8 cellular contexts compared by ENCODE assay signal in the genomic region with DNA sequence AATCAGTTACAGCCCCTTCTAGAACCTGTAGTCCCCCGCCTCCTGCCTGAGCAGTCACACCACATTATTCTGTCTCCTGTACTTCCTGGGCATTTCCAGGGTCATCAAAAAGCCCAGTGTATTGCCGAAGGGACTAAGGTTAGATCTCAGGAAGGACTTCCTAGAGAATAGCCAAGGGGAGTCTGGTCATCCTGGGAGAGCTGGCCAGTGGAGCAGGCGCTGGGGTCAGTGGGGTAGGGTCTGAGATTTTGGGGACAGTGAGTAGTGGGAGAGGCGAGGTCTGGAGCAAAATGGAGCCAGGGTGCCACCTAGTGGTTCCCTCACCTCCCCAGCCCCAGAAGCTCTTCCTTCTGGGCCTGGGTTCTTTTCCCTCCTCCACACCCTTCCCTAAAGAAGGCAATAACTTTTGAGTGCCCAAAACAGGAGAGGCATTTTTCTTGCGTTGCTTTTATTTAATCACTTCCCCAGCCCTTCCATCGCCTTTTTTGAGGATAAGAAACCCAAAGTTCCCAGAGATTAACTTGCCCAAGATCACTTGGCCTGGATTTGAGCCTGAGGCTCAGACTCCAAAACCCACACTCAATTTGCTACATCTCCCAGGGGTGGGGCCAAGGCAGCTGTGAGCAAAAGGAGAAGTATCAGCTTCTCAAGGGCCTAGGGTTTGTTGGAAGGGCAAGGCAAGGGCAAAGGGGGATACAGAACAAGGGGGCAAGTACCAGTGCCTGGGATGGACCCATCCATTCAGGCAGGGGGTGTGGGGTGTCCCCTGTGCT. TPM values are rescaled to one million over a fixed set of nuclear protein-coding genes. Genes with fewer than 3 reads are reported as not detected.
A peak's percentile ranks its signal among the peaks of the same experiment; 100 is the strongest.
DNase-seq lines count a peak whose midpoint lies in the region; ATAC-seq and TF ChIP-seq lines count a peak whose summit lies in the region.

No MANE protein-coding gene starts in this region.

- H3K4me3 Mint-ChIP-seq in WTC11: no peak overlapping the region
- peak overlapping the region; percentile 70 for H3K4me3 Mint-ChIP-seq in natural killer cell treated with Interleukin-12 subunit alpha and Interleukin-12 subunit beta and Interleukin-15 and Interleukin-18, amount 100 ng/mL, for 72 hours

- POLR2A ChIA-PET in WTC11 (lab: Charles Lee): interaction anchor here (0.5 to 1.3 kb wide), 4 partner anchors 12 to 333 kb away, joined by 3 to 7 read pairs (median 4); a partner anchor contains a TSS

- peak overlapping the region; percentile 82 for H3K27ac Mint-ChIP-seq in WTC11
- H3K27ac Mint-ChIP-seq in natural killer cell treated with Interleukin-12 subunit alpha and Interleukin-12 subunit beta and Interleukin-15 and Interleukin-18, amount 100 ng/mL, for 72 hours: peak overlapping the region; percentile 82 to 88

- H3K9me3 Mint-ChIP-seq in WTC11: no peaks in the 10 kb centered on the region
- no peaks in the 10 kb centered on the region for H3K9me3 Mint-ChIP-seq in natural killer cell treated with Interleukin-12 subunit alpha and Interleukin-12 subunit beta and Interleukin-15 and Interleukin-18, amount 100 ng/mL, for 72 hours

- CTCF ChIA-PET in WTC11 (lab: Charles Lee): interaction anchor here (0.5 to 2.1 kb wide), 45 partner anchors 11 to 397 kb away, joined by 3 to 14 read pairs (median 4); a partner anchor contains a TSS

- peak; percentile 54 for DNase-seq in activated CD4-positive, CD25-positive, alpha-beta regulatory T cell treated with anti-CD3 and anti-CD28 coated beads, Interleukin-2, amount 50 U/mL, for 72 hours
- no peak for DNase-seq in activated CD4-positive, CD25-positive, alpha-beta regulatory T cell (lab: John Stamatoyannopoulos, UW)
- DNase-seq in NCI-H1092 (lab: John Stamatoyannopoulos, UW) (peak; percentile 16), WTC11 (ENCODE audit: low spot score) (peak; percentile 68), epithelial cell of esophagus (ENCODE audit: low read depth) (peak; percentile 47)
- no peak for DNase-seq in natural killer cell treated with Interleukin-12 subunit alpha and Interleukin-12 subunit beta and Interleukin-15 and Interleukin-18, amount 100 ng/mL, for 72 hours (ENCODE audit: low spot score)

- H3K4me1 Mint-ChIP-seq in WTC11: peaks cover 24% of the 10 kb centered on the region
- peaks cover 28 to 41% of the 10 kb centered on the region in 2 donors for H3K4me1 Mint-ChIP-seq in natural killer cell treated with Interleukin-12 subunit alpha and Interleukin-12 subunit beta and Interleukin-15 and Interleukin-18, amount 100 ng/mL, for 72 hours (ENCODE audit: low read depth in 2 of 2)

- no peaks in the 10 kb centered on the region for H3K36me3 Mint-ChIP-seq in WTC11
- no peaks in the 10 kb centered on the region for H3K36me3 Mint-ChIP-seq in natural killer cell treated with Interleukin-12 subunit alpha and Interleukin-12 subunit beta and Interleukin-15 and Interleukin-18, amount 100 ng/mL, for 72 hours

- no peaks in the 10 kb centered on the region for H3K27me3 Mint-ChIP-seq in WTC11 (ENCODE audit: low read depth)
- H3K27me3 Mint-ChIP-seq in natural killer cell treated with Interleukin-12 subunit alpha and Interleukin-12 subunit beta and Interleukin-15 and Interleukin-18, amount 100 ng/mL, for 72 hours: no peaks in the 10 kb centered on the region

- TF ChIP-seq CTCF in WTC11 (IDR thresholded peaks at IDR 0.05) (peak; percentile 45), epithelial cell of esophagus (IDR thresholded peaks at IDR 0.05; ENCODE audit: insufficient read depth, low read depth, low read length, missing control alignments) (peak; percentile 88)

- no peak overlapping the region for H3K4me3 ChIP-seq in epithelial cell of esophagus (ENCODE audit: low read length)

- ATAC-seq in WTC11 (peak; percentile 81), HG03460 (IDR thresholded peaks at IDR 0.05; ENCODE audit: unreplicated experiment) (no peak), GM18870 (IDR thresholded peaks at IDR 0.05; ENCODE audit: unreplicated experiment) (no peak)
- ATAC-seq in natural killer cell treated with Interleukin-12 subunit alpha and Interleukin-12 subunit beta and Interleukin-15 and Interleukin-18, amount 100 ng/mL, for 72 hours: peak in 1 of 2 donors; percentile 58

TF ChIP-seq in WTC11, 78 proteins besides CTCF, POLR2A, EP300 and RAD21:
- TF ChIP-seq SMAD4 (CRISPR knock-in tag; IDR thresholded peaks at IDR 0.05) (no peak), JAZF1 (CRISPR knock-in tag; IDR thresholded peaks at IDR 0.05) (no peak)
- TF ChIP-seq, protein P1, sequence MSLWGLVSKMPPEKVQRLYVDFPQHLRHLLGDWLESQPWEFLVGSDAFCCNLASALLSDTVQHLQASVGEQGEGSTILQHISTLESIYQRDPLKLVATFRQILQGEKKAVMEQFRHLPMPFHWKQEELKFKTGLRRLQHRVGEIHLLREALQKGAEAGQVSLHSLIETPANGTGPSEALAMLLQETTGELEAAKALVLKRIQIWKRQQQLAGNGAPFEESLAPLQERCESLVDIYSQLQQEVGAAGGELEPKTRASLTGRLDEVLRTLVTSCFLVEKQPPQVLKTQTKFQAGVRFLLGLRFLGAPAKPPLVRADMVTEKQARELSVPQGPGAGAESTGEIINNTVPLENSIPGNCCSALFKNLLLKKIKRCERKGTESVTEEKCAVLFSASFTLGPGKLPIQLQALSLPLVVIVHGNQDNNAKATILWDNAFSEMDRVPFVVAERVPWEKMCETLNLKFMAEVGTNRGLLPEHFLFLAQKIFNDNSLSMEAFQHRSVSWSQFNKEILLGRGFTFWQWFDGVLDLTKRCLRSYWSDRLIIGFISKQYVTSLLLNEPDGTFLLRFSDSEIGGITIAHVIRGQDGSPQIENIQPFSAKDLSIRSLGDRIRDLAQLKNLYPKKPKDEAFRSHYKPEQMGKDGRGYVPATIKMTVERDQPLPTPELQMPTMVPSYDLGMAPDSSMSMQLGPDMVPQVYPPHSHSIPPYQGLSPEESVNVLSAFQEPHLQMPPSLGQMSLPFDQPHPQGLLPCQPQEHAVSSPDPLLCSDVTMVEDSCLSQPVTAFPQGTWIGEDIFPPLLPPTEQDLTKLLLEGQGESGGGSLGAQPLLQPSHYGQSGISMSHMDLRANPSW (CRISPR knock-in tag; conservative IDR thresholded peaks at IDR 0.05; ENCODE audit: low read depth): no peak
- TF ChIP-seq, protein P2, sequence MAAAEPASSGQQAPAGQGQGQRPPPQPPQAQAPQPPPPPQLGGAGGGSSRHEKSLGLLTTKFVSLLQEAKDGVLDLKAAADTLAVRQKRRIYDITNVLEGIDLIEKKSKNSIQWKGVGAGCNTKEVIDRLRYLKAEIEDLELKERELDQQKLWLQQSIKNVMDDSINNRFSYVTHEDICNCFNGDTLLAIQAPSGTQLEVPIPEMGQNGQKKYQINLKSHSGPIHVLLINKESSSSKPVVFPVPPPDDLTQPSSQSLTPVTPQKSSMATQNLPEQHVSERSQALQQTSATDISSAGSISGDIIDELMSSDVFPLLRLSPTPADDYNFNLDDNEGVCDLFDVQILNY (CRISPR knock-in tag; IDR thresholded peaks at IDR 0.05): no peak

RNA-seq across cellular contexts. Expression of a gene that starts 7.3 kb away (rescaled TPM):
- total RNA-seq in WTC11 (2021): 26.8 to 38.7 TPM (median 36.8 TPM) in 3 replicates
- total RNA-seq in natural killer cell treated with Interleukin-12 subunit alpha and Interleukin-12 subunit beta and Interleukin-15 and Interleukin-18, amount 100 ng/mL, for 72 hours: 10 to 100 TPM; 28.8 to 53.9 TPM

RNA-seq across cellular contexts. Expression of a gene that starts 12.1 kb away (rescaled TPM):
- total RNA-seq in WTC11 (2021): 26.5 to 30.7 TPM (median 28.4 TPM) in 3 replicates
- 10 to 100 TPM; 28.9 to 40.7 TPM for total RNA-seq in natural killer cell treated with Interleukin-12 subunit alpha and Interleukin-12 subunit beta and Interleukin-15 and Interleukin-18, amount 100 ng/mL, for 72 hours

RNA-seq across cellular contexts. Expression of a gene that starts 17.7 kb away (rescaled TPM):
- total RNA-seq in WTC11 (2021): 37.4 to 38.8 TPM (median 38.0 TPM) in 3 replicates
- 10 to 100 TPM; 27.4 to 36.0 TPM for total RNA-seq in natural killer cell treated with Interleukin-12 subunit alpha and Interleukin-12 subunit beta and Interleukin-15 and Interleukin-18, amount 100 ng/mL, for 72 hours

RNA-seq across cellular contexts. Expression of a gene that starts 26.7 kb away (rescaled TPM):
- 180 to 199 TPM (median 180 TPM) in 3 replicates for total RNA-seq in WTC11 (2021)
- 10 to 100 TPM; 72.3 to 72.7 TPM for total RNA-seq in natural killer cell treated with Interleukin-12 subunit alpha and Interleukin-12 subunit beta and Interleukin-15 and Interleukin-18, amount 100 ng/mL, for 72 hours

RNA-seq across cellular contexts. Expression of a gene that starts 30.6 kb away (rescaled TPM):
- total RNA-seq in WTC11 (2021): 258 to 301 TPM (median 278 TPM) in 3 replicates
- total RNA-seq in natural killer cell treated with Interleukin-12 subunit alpha and Interleukin-12 subunit beta and Interleukin-15 and Interleukin-18, amount 100 ng/mL, for 72 hours: 10 to 100 TPM; 52.4 to 72.9 TPM

Comparison
In these comparisons a context has a peak if more than half of its experiments do, and no peak if none do; other contexts are left out.
1. DNase-seq: peak in activated CD4-positive, CD25-positive, alpha-beta regulatory T cell treated with anti-CD3 and anti-CD28 coated beads, Interleukin-2, amount 50 U/mL, for 72 hours (single experiment), NCI-H1092 (single experiment), WTC11 (single experiment) and epithelial cell of esophagus (single experiment); none in activated CD4-positive, CD25-positive, alpha-beta regulatory T cell (0 of 4) and natural killer cell treated with Interleukin-12 subunit alpha and Interleukin-12 subunit beta and Interleukin-15 and Interleukin-18, amount 100 ng/mL, for 72 hours (single experiment).